ENCODE assay signal across 23 cellular contexts in the genomic region with DNA sequence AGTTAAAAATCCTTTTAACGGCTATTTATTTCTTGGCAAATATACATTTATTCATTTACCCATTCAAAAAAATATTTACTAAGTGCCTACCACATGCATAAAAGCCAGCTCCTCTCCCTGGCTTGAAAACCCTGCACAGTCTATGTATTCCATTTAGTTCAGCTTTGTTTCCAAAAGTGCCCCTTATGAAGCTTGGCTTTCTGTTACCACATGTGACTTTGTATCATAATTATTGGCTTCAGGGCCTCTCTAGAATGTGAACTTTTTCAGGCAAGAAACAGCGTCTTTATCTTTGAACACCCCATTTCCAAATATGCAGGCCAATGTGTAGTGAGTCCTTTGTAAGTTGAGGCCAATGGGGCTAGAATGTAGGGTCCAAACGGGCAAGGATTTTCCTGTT.
A peak's percentile ranks its signal among the peaks of the same experiment; 100 is the strongest.
DNase-seq lines count a peak whose midpoint lies in the region; ATAC-seq and TF ChIP-seq lines count a peak whose summit lies in the region.
"Had no signal": no experiment of that assay in that cellular context is flagged by ENCODE, and none has a peak within 500 bp of the region (broad histone marks: within the 10 kb centered on the region; RNA-seq: fewer than 3 reads in every experiment).

No MANE protein-coding gene starts in this region.

- H3K27ac Mint-ChIP-seq in activated naive CD8-positive, alpha-beta T cell treated with anti-CD3 and anti-CD28 coated beads for 36 hours = peak overlapping the region; percentile 77
- H3K27ac Mint-ChIP-seq in activated naive CD8-positive, alpha-beta T cell treated with anti-CD3 and anti-CD28 coated beads, Interleukin-2, amount 50 U/mL, for 24 hours = no peak overlapping the region
- peak overlapping the region; percentile 99 for H3K27ac Mint-ChIP-seq in nephron progenitor cell
- H3K27ac Mint-ChIP-seq: CD14-positive monocyte had no signal

- H3K36me3 Mint-ChIP-seq in activated naive CD8-positive, alpha-beta T cell treated with anti-CD3 and anti-CD28 coated beads for 36 hours = peaks cover 5% of the 10 kb centered on the region
- no peaks in the 10 kb centered on the region for H3K36me3 Mint-ChIP-seq in activated naive CD8-positive, alpha-beta T cell treated with anti-CD3 and anti-CD28 coated beads, Interleukin-2, amount 50 U/mL, for 24 hours (ENCODE audit: low read depth)
- H3K36me3 Mint-ChIP-seq in nephron progenitor cell (ENCODE audit: low read depth) = peaks cover 4% of the 10 kb centered on the region
- H3K36me3 Mint-ChIP-seq: activated naive CD8-positive, alpha-beta T cell; CD14-positive monocyte had no signal

- no peak for TF ChIP-seq CTCF in nephron progenitor cell (IDR thresholded peaks at IDR 0.05)
- TF ChIP-seq CTCF in upper lobe of right lung (IDR thresholded peaks at IDR 0.05) = no peak

- ATAC-seq in activated naive CD8-positive, alpha-beta T cell treated with anti-CD3 and anti-CD28 coated beads, Interleukin-2, amount 50 U/mL, for 24 hours = no peak
- ATAC-seq in upper lobe of right lung (no peak), GM19463 (IDR thresholded peaks at IDR 0.05; ENCODE audit: unreplicated experiment) (no peak)
- ATAC-seq: A549; activated T-cell treated with anti-CD3 and anti-CD28 coated beads, Interleukin-2, amount 50 U/mL, for 4 hours; mucosa of descending colon had no signal

- peaks cover under 1% of the 10 kb centered on the region for H3K9me3 Mint-ChIP-seq in activated naive CD8-positive, alpha-beta T cell treated with anti-CD3 and anti-CD28 coated beads for 36 hours
- H3K9me3 Mint-ChIP-seq in activated naive CD8-positive, alpha-beta T cell treated with anti-CD3 and anti-CD28 coated beads, Interleukin-2, amount 50 U/mL, for 24 hours = no peaks in the 10 kb centered on the region
- peaks cover 3% of the 10 kb centered on the region for H3K9me3 Mint-ChIP-seq in nephron progenitor cell
- H3K9me3 Mint-ChIP-seq: activated T-cell treated with anti-CD3 and anti-CD28 coated beads, Interleukin-2, amount 50 U/mL, for 4 hours had no signal

- DNase-seq in activated naive CD8-positive, alpha-beta T cell treated with anti-CD3 and anti-CD28 coated beads for 36 hours = no peak
- no peak for DNase-seq in activated naive CD8-positive, alpha-beta T cell treated with anti-CD3 and anti-CD28 coated beads, Interleukin-2, amount 50 U/mL, for 24 hours
- DNase-seq in epidermal melanocyte (ENCODE audit: insufficient read length, low spot score) = peak; percentile 56
- DNase-seq in nephron progenitor cell = no peak
- no peak for DNase-seq in upper lobe of right lung
- no peak for DNase-seq in H4 (ENCODE audit: low spot score)
- no peak for DNase-seq in NCI-H128 (lab: John Stamatoyannopoulos, UW; ENCODE audit: unreplicated experiment)
- DNase-seq: activated CD4-positive, alpha-beta T cell treated with anti-CD3 and anti-CD28 coated beads, Interleukin-2, amount 50 U/mL, for 4 hours; activated T-cell treated with anti-CD3 and anti-CD28 coated beads, Interleukin-2, amount 50 U/mL, for 4 hours; DND-41; effector CD4-positive, alpha-beta T cell; KG1; NCI-H1092; stimulated activated CD4-positive, alpha-beta T cell treated with anti-CD3 and anti-CD28 coated beads, Interleukin-4, amount 100 ng/mL, for 4 hours; stimulated activated CD8-positive, alpha-beta memory T cell treated with anti-CD3 and anti-CD28 coated beads, Interleukin-4, amount 100 ng/mL, for 48 hours; T-helper 1 cell had no signal

- no peaks in the 10 kb centered on the region for H3K36me3 ChIP-seq in upper lobe of right lung
- H3K36me3 ChIP-seq: thoracic aorta had no signal

- peak overlapping the region; percentile 61 for H3K27ac ChIP-seq in upper lobe of right lung
- H3K27ac ChIP-seq: A549, RWPE1 had no signal

- H3K27me3 Mint-ChIP-seq in activated naive CD8-positive, alpha-beta T cell treated with anti-CD3 and anti-CD28 coated beads for 36 hours = no peaks in the 10 kb centered on the region
- H3K27me3 Mint-ChIP-seq in activated naive CD8-positive, alpha-beta T cell treated with anti-CD3 and anti-CD28 coated beads, Interleukin-2, amount 50 U/mL, for 24 hours = no peaks in the 10 kb centered on the region
- H3K27me3 Mint-ChIP-seq in nephron progenitor cell (ENCODE audit: low read depth, poor library complexity) = peaks cover 4% of the 10 kb centered on the region
- H3K27me3 Mint-ChIP-seq: activated naive CD8-positive, alpha-beta T cell had no signal

- H3K9me3 ChIP-seq in upper lobe of right lung = no peaks in the 10 kb centered on the region
- H3K9me3 ChIP-seq: A549, mucosa of descending colon, thoracic aorta had no signal

- H3K4me1 ChIP-seq in upper lobe of right lung = peaks cover 33% of the 10 kb centered on the region
- H3K4me1 ChIP-seq: A549 had no signal

- intact Hi-C loops in upper lobe of right lung (cut with DNase I) = no loop called here

- H3K4me1 Mint-ChIP-seq in activated naive CD8-positive, alpha-beta T cell treated with anti-CD3 and anti-CD28 coated beads for 36 hours = peaks cover 48% of the 10 kb centered on the region
- H3K4me1 Mint-ChIP-seq in activated naive CD8-positive, alpha-beta T cell treated with anti-CD3 and anti-CD28 coated beads, Interleukin-2, amount 50 U/mL, for 24 hours = peaks cover 39% of the 10 kb centered on the region
- H3K4me1 Mint-ChIP-seq in nephron progenitor cell = peaks cover 74% of the 10 kb centered on the region

- H3K4me3 Mint-ChIP-seq in activated naive CD8-positive, alpha-beta T cell treated with anti-CD3 and anti-CD28 coated beads for 36 hours = no peak overlapping the region
- no peak overlapping the region for H3K4me3 Mint-ChIP-seq in activated naive CD8-positive, alpha-beta T cell treated with anti-CD3 and anti-CD28 coated beads, Interleukin-2, amount 50 U/mL, for 24 hours
- H3K4me3 Mint-ChIP-seq in nephron progenitor cell = no peak overlapping the region
- H3K4me3 Mint-ChIP-seq: activated T-cell treated with anti-CD3 and anti-CD28 coated beads, Interleukin-2, amount 50 U/mL, for 4 hours; CD14-positive monocyte had no signal

- H3K27me3 ChIP-seq in upper lobe of right lung = no peaks in the 10 kb centered on the region

- no peak overlapping the region for H3K4me3 ChIP-seq in upper lobe of right lung
- H3K4me3 ChIP-seq: A549, mucosa of descending colon had no signal
